16 cellular contexts compared by ENCODE assay signal in genomic region chr22:40560551-40560950, GRCh38.
A peak's percentile ranks its signal among the peaks of the same experiment; 100 is the strongest.
DNase-seq lines count a peak whose midpoint lies in the region; ATAC-seq and TF ChIP-seq lines count a peak whose summit lies in the region.
"Had no signal": no experiment of that assay in that cellular context is flagged by ENCODE, and none has a peak within 500 bp of the region (broad histone marks: within the 10 kb centered on the region; RNA-seq: fewer than 3 reads in every experiment).

No MANE protein-coding gene starts in this region.

- peaks cover 23% of the 10 kb centered on the region for H3K4me1 Mint-ChIP-seq in activated T-helper 2 cell treated with anti-CD3 and anti-CD28 coated beads, Interferon-gamma antibody, Interleukin-2, Interleukin-4, amounts not matched to agents 10 μg/mL and 5 μg/mL and 100 μg/mL, durations not matched to agents 14 hours and 24 hours and 36 hours (ENCODE audit: low read depth)

- ATAC-seq in GM19035 (IDR thresholded peaks at IDR 0.05; ENCODE audit: unreplicated experiment): no peak
- ATAC-seq: activated CD8-positive, alpha-beta memory T cell treated with anti-CD3 and anti-CD28 coated beads, Interleukin-2, amount 10 ng/mL, durations not matched to agents 7 days and 5 days; lower lobe of right lung had no signal

- H3K36me3 ChIP-seq in HEK293 (ENCODE audit: control insufficient read depth in 2 of 2, insufficient read depth in 1 of 2, low read length in 2 of 2): 0 out of 3 replicates have a peak, but pooled peaks cover 0 to 4% of the 10 kb centered on the region in 2 experiments
- H3K36me3 ChIP-seq: cardiac muscle cell, lower lobe of right lung, suprapubic skin had no signal

- DNase-seq in AG04450 (ENCODE audit: low read depth, low spot score) (peak; percentile 3), foreskin fibroblast (peak; percentile 41 to 59), HuH-7.5 (ENCODE audit: low spot score) (no peak), NCI-H146 (lab: John Stamatoyannopoulos, UW) (no peak), GOT3 (lab: John Stamatoyannopoulos, UW) (no peak)
- DNase-seq in activated T-helper 2 cell treated with anti-CD3 and anti-CD28 coated beads, Interferon-gamma antibody, Interleukin-2, Interleukin-4, amounts not matched to agents 10 μg/mL and 5 μg/mL and 100 μg/mL, durations not matched to agents 14 hours and 24 hours and 36 hours (ENCODE audit: low spot score): no peak
- DNase-seq: activated CD8-positive, alpha-beta memory T cell treated with anti-CD3 and anti-CD28 coated beads, Interleukin-2, amount 10 ng/mL, durations not matched to agents 7 days and 5 days; CD4-positive, CD25-positive, alpha-beta regulatory T cell; lower lobe of right lung; NCI-H1105 treated with DMSO at 0.1 percent for 48 hours; T-helper 1 cell had no signal

- H3K36me3 Mint-ChIP-seq in activated T-helper 2 cell treated with anti-CD3 and anti-CD28 coated beads, Interferon-gamma antibody, Interleukin-2, Interleukin-4, amounts not matched to agents 10 μg/mL and 5 μg/mL and 100 μg/mL, durations not matched to agents 14 hours and 24 hours and 36 hours (ENCODE audit: low read depth): peaks cover 6% of the 10 kb centered on the region

- no peaks in the 10 kb centered on the region for H3K27me3 Mint-ChIP-seq in activated T-helper 2 cell treated with anti-CD3 and anti-CD28 coated beads, Interferon-gamma antibody, Interleukin-2, Interleukin-4, amounts not matched to agents 10 μg/mL and 5 μg/mL and 100 μg/mL, durations not matched to agents 14 hours and 24 hours and 36 hours (ENCODE audit: low read depth)
- H3K27me3 Mint-ChIP-seq: activated CD8-positive, alpha-beta memory T cell treated with anti-CD3 and anti-CD28 coated beads, Interleukin-2, amount 10 ng/mL, durations not matched to agents 7 days and 5 days; CD4-positive, CD25-positive, alpha-beta regulatory T cell; progenitor cell of endocrine pancreas had no signal

- intact Hi-C loops in activated T-helper 2 cell treated with anti-CD3 and anti-CD28 coated beads, Interferon-gamma antibody, Interleukin-2, Interleukin-4, amounts not matched to agents 10 μg/mL and 5 μg/mL and 100 μg/mL, durations not matched to agents 14 hours and 24 hours and 36 hours (cut with micrococcal nuclease): no loop called here

- CTCF ChIA-PET in AG04450 (lab: Charles Lee): no interaction called here
- CTCF ChIA-PET in HEK293 (lab: Yijun Ruan, JAX): interaction anchor here (0.8 to 1.7 kb wide), 2 partner anchors 36 to 123 kb away, joined by 3 to 4 read pairs; no protein-coding TSS in a partner anchor

- H3K27me3 ChIP-seq in AG04450 (ENCODE audit: control insufficient read depth, insufficient read depth, low read length): no peaks in the 10 kb centered on the region
- H3K27me3 ChIP-seq: cardiac muscle cell, suprapubic skin had no signal

- H3K4me3 ChIP-seq in AG04450 (ENCODE audit: low read depth, low read length) (no peak overlapping the region), HEK293 (ENCODE audit: low read depth, low read length) (no peak overlapping the region), foreskin fibroblast (ENCODE audit: low read depth in 1 of 2, low read length in 2 of 2) (no peak overlapping the region)
- H3K4me3 ChIP-seq: cardiac muscle cell, lower lobe of right lung, suprapubic skin had no signal

- TF ChIP-seq CTCF in AG04450 (IDR thresholded peaks at IDR 0.05; ENCODE audit: low read depth, low read length) (no peak), HEK293 (tag by site-specific recombination; IDR thresholded peaks at IDR 0.05) (no peak), foreskin fibroblast (IDR thresholded peaks at IDR 0.05; ENCODE audit: low read depth, low read length) (no peak)

- no peak overlapping the region for H3K27ac ChIP-seq in AG04450 (ENCODE audit: low read depth, low read length)
- H3K27ac ChIP-seq in HEK293 (ENCODE audit: extremely low read depth, low read depth, low read length): no peak overlapping the region
- H3K27ac ChIP-seq: cardiac muscle cell, lower lobe of right lung, suprapubic skin had no signal

- no peak overlapping the region for H3K4me3 Mint-ChIP-seq in activated T-helper 2 cell treated with anti-CD3 and anti-CD28 coated beads, Interferon-gamma antibody, Interleukin-2, Interleukin-4, amounts not matched to agents 10 μg/mL and 5 μg/mL and 100 μg/mL, durations not matched to agents 14 hours and 24 hours and 36 hours (ENCODE audit: low read depth)
- H3K4me3 Mint-ChIP-seq: activated CD8-positive, alpha-beta memory T cell treated with anti-CD3 and anti-CD28 coated beads, Interleukin-2, amount 10 ng/mL, durations not matched to agents 7 days and 5 days; CD4-positive, CD25-positive, alpha-beta regulatory T cell had no signal

- no peaks in the 10 kb centered on the region for H3K9me3 Mint-ChIP-seq in activated T-helper 2 cell treated with anti-CD3 and anti-CD28 coated beads, Interferon-gamma antibody, Interleukin-2, Interleukin-4, amounts not matched to agents 10 μg/mL and 5 μg/mL and 100 μg/mL, durations not matched to agents 14 hours and 24 hours and 36 hours
- H3K9me3 Mint-ChIP-seq: CD4-positive, CD25-positive, alpha-beta regulatory T cell had no signal

- H3K27ac Mint-ChIP-seq in activated T-helper 2 cell treated with anti-CD3 and anti-CD28 coated beads, Interferon-gamma antibody, Interleukin-2, Interleukin-4, amounts not matched to agents 10 μg/mL and 5 μg/mL and 100 μg/mL, durations not matched to agents 14 hours and 24 hours and 36 hours: peak overlapping the region; percentile 24
- H3K27ac Mint-ChIP-seq: activated CD8-positive, alpha-beta memory T cell treated with anti-CD3 and anti-CD28 coated beads, Interleukin-2, amount 10 ng/mL, durations not matched to agents 7 days and 5 days; CD4-positive, CD25-positive, alpha-beta regulatory T cell had no signal

- POLR2A ChIA-PET in AG04450 (lab: Yijun Ruan, JAX): no interaction called here
- POLR2A ChIA-PET in HEK293 (lab: Yijun Ruan, JAX): interaction anchor here (1.0 kb wide), 1 partner anchor 26 kb away, joined by 3 read pairs; no protein-coding TSS in a partner anchor

- H3K9me3 ChIP-seq in AG04450 (ENCODE audit: control insufficient read depth, insufficient read depth, low read length): no peaks in the 10 kb centered on the region
- no peaks in the 10 kb centered on the region for H3K9me3 ChIP-seq in HEK293 (ENCODE audit: control insufficient read depth, insufficient read depth, low read depth, low read length)
- H3K9me3 ChIP-seq: lower lobe of right lung, suprapubic skin had no signal

- peaks cover 2% of the 10 kb centered on the region; the same call in 1 of the 2 replicates for H3K4me1 ChIP-seq in HEK293 (ENCODE audit: control insufficient read depth, insufficient read depth, low read length)
- H3K4me1 ChIP-seq: lower lobe of right lung had no signal

TF ChIP-seq in HEK293, 187 proteins besides CTCF, POLR2A, EP300 and RAD21:
- TF ChIP-seq PRDM4 (tag by site-specific recombination; IDR thresholded peaks at IDR 0.05): no peak
- TF ChIP-seq ZNF133 (tag by site-specific recombination; IDR thresholded peaks at IDR 0.05): no peak
- TF ChIP-seq PRDM6 (tag by site-specific recombination; IDR thresholded peaks at IDR 0.05): peak; percentile 54
- no peak for TF ChIP-seq KLF8 (tag by site-specific recombination; IDR thresholded peaks at IDR 0.05)
- no peak for TF ChIP-seq KLF16 (tag by site-specific recombination; IDR thresholded peaks at IDR 0.05)
- no peak for TF ChIP-seq ZNF155 (tag by site-specific recombination; IDR thresholded peaks at IDR 0.05)

Comparison
In these comparisons a context has a peak if more than half of its experiments do, and no peak if none do; other contexts are left out.
1. DNase-seq: peak in AG04450 (single experiment) and foreskin fibroblast (2 of 2); none in activated T-helper 2 cell treated with anti-CD3 and anti-CD28 coated beads, Interferon-gamma antibody, Interleukin-2, Interleukin-4, amounts not matched to agents 10 μg/mL and 5 μg/mL and 100 μg/mL, durations not matched to agents 14 hours and 24 hours and 36 hours (single experiment), HuH-7.5 (single experiment), NCI-H146 (single experiment) and GOT3 (single experiment).